In genomic region chr11:75858613-75859012, GRCh38 we compare ENCODE assay signal across 15 cellular contexts. TPM values are rescaled to one million over a fixed set of nuclear protein-coding genes. Genes with fewer than 3 reads are reported as not detected.
DNase-seq lines count a peak whose midpoint lies in the region; ATAC-seq and TF ChIP-seq lines count a peak whose summit lies in the region.
"Had no signal": no experiment of that assay in that cellular context is flagged by ENCODE, and none has a peak within 500 bp of the region (broad histone marks: within the 10 kb centered on the region; RNA-seq: fewer than 3 reads in every experiment).

No MANE protein-coding gene starts in this region.

- WGBS in ovary, 3 donors: 23 to 26% (median 24%) methylated on average over 3 of the region's 3 CpGs

- CTCF ChIA-PET in PC-9 (lab: Charles Lee): no interaction called here
- CTCF ChIA-PET in activated CD8-positive, alpha-beta T cell treated with anti-CD3 and anti-CD28 coated beads for 36 hours (lab: Charles Lee): no interaction called here

- no peak overlapping the region for H3K27ac ChIP-seq in PC-9
- no peak overlapping the region for H3K27ac ChIP-seq in ovary
- H3K27ac ChIP-seq: suprapubic skin had no signal

- POLR2A ChIA-PET in PC-9 (lab: Charles Lee; ENCODE audit: unreplicated experiment): interaction anchor here (0.6 kb wide), 1 partner anchor 285 kb away, joined by 5 read pairs; no protein-coding TSS in a partner anchor
- POLR2A ChIA-PET in activated CD8-positive, alpha-beta T cell treated with anti-CD3 and anti-CD28 coated beads for 36 hours (lab: Charles Lee): no interaction called here

- intact Hi-C loops in PC-9 (cut with micrococcal nuclease; ENCODE audit: unreplicated experiment): no loop called here
- intact Hi-C loops in ovary (cut with DNase I): no loop called here
- intact Hi-C loops in activated CD8-positive, alpha-beta T cell treated with anti-CD3 and anti-CD28 coated beads for 36 hours (cut with micrococcal nuclease): no loop called here
- intact Hi-C loops in activated T-helper 1 cell treated with anti-CD3 and anti-CD28 coated beads, Interleukin-12 subunit alpha, Interleukin-12 subunit beta, Interleukin-2, Interleukin-4 antibody, amounts not matched to agents 30 ng/mL and 10 ng/mL and 1 ng/mL, durations not matched to agents 14 hours and 24 hours and 36 hours (cut with micrococcal nuclease): loop anchor here (1.0 kb wide), 1 partner anchor 43 kb away; the partner anchor contains the start of gene UVRAG

- no peaks in the 10 kb centered on the region for H3K9me2 ChIP-seq in PC-9 (ENCODE audit: insufficient read depth)

- H3K9me3 ChIP-seq in PC-9 (ENCODE audit: insufficient read depth, low read depth) (no peaks in the 10 kb centered on the region), ovary (no peaks in the 10 kb centered on the region)
- H3K9me3 ChIP-seq: Caco-2, suprapubic skin had no signal

- TF ChIP-seq CTCF in PC-9 (conservative IDR thresholded peaks at IDR 0.05): no peak
- TF ChIP-seq CTCF in fibroblast of mammary gland (conservative IDR thresholded peaks at IDR 0.05; ENCODE audit: control insufficient read depth, insufficient read depth, low read depth, low read length): no peak
- TF ChIP-seq CTCF in ovary (IDR thresholded peaks at IDR 0.05): no peak
- no peak for TF ChIP-seq CTCF in activated CD8-positive, alpha-beta T cell treated with anti-CD3 and anti-CD28 coated beads for 36 hours (IDR thresholded peaks at IDR 0.05)

- peak; percentile 15 for DNase-seq in GM04504 (ENCODE audit: low read depth)
- peak in 1 of 2 experiments; percentile 36 for DNase-seq in PC-9
- peak; percentile 50 for DNase-seq in fibroblast of mammary gland (ENCODE audit: low read depth)
- peak; percentile 37 for DNase-seq in renal cortical epithelial cell (ENCODE audit: low read depth)
- DNase-seq in ovary: no peak
- DNase-seq in activated CD8-positive, alpha-beta T cell treated with anti-CD3 and anti-CD28 coated beads for 36 hours: no peak
- DNase-seq in NCI-H2081 (lab: John Stamatoyannopoulos, UW): no peak
- DNase-seq in activated T-helper 1 cell treated with anti-CD3 and anti-CD28 coated beads, Interleukin-12 subunit alpha, Interleukin-12 subunit beta, Interleukin-2, Interleukin-4 antibody, amounts not matched to agents 30 ng/mL and 10 ng/mL and 1 ng/mL, durations not matched to agents 14 hours and 24 hours and 36 hours (ENCODE audit: low spot score): no peak
- DNase-seq: NCI-H1436 treated with DMSO at 0.1 percent for 48 hours, NCI-H82 had no signal

- peaks cover 12% of the 10 kb centered on the region for H3K36me3 Mint-ChIP-seq in activated CD8-positive, alpha-beta T cell treated with anti-CD3 and anti-CD28 coated beads for 36 hours (ENCODE audit: low read depth)
- peaks cover 17% of the 10 kb centered on the region for H3K36me3 Mint-ChIP-seq in activated T-helper 1 cell treated with anti-CD3 and anti-CD28 coated beads, Interleukin-12 subunit alpha, Interleukin-12 subunit beta, Interleukin-2, Interleukin-4 antibody, amounts not matched to agents 30 ng/mL and 10 ng/mL and 1 ng/mL, durations not matched to agents 14 hours and 24 hours and 36 hours (ENCODE audit: low read depth)

- H3K4me1 Mint-ChIP-seq in activated CD8-positive, alpha-beta T cell treated with anti-CD3 and anti-CD28 coated beads for 36 hours (ENCODE audit: low read depth): peaks cover 10% of the 10 kb centered on the region
- H3K4me1 Mint-ChIP-seq in activated T-helper 1 cell treated with anti-CD3 and anti-CD28 coated beads, Interleukin-12 subunit alpha, Interleukin-12 subunit beta, Interleukin-2, Interleukin-4 antibody, amounts not matched to agents 30 ng/mL and 10 ng/mL and 1 ng/mL, durations not matched to agents 14 hours and 24 hours and 36 hours (ENCODE audit: low read depth): peaks cover 9% of the 10 kb centered on the region
- H3K4me1 Mint-ChIP-seq: brain, WTC11 had no signal

- TF ChIP-seq POLR2A in ovary (IDR thresholded peaks at IDR 0.05): no peak

- no peaks in the 10 kb centered on the region for H3K27me3 Mint-ChIP-seq in activated CD8-positive, alpha-beta T cell treated with anti-CD3 and anti-CD28 coated beads for 36 hours
- no peaks in the 10 kb centered on the region for H3K27me3 Mint-ChIP-seq in activated T-helper 1 cell treated with anti-CD3 and anti-CD28 coated beads, Interleukin-12 subunit alpha, Interleukin-12 subunit beta, Interleukin-2, Interleukin-4 antibody, amounts not matched to agents 30 ng/mL and 10 ng/mL and 1 ng/mL, durations not matched to agents 14 hours and 24 hours and 36 hours (ENCODE audit: insufficient read depth)
- H3K27me3 Mint-ChIP-seq: brain had no signal

- no peak for TF ChIP-seq EP300 in ovary (IDR thresholded peaks at IDR 0.05)

- H3K4me3 Mint-ChIP-seq in activated CD8-positive, alpha-beta T cell treated with anti-CD3 and anti-CD28 coated beads for 36 hours: no peak overlapping the region
- H3K4me3 Mint-ChIP-seq in activated T-helper 1 cell treated with anti-CD3 and anti-CD28 coated beads, Interleukin-12 subunit alpha, Interleukin-12 subunit beta, Interleukin-2, Interleukin-4 antibody, amounts not matched to agents 30 ng/mL and 10 ng/mL and 1 ng/mL, durations not matched to agents 14 hours and 24 hours and 36 hours: no peak overlapping the region
- H3K4me3 Mint-ChIP-seq: brain, WTC11 had no signal

- peaks cover 4% of the 10 kb centered on the region; the same call in 1 of the 2 replicates for H4K20me1 ChIP-seq in PC-9 (ENCODE audit: insufficient read depth)

- H3K79me2 ChIP-seq in PC-9 (ENCODE audit: low read depth): peaks cover 3% of the 10 kb centered on the region; the same call in 1 of the 2 replicates

- H3K27me3 ChIP-seq in PC-9 (ENCODE audit: insufficient read depth, low read depth) (no peaks in the 10 kb centered on the region), ovary (no peaks in the 10 kb centered on the region)
- H3K27me3 ChIP-seq: suprapubic skin had no signal

- no peak overlapping the region for H3K4me3 ChIP-seq in PC-9
- H3K4me3 ChIP-seq in fibroblast of mammary gland (ENCODE audit: control insufficient read depth, low read depth, low read length): no peak overlapping the region
- no peak overlapping the region for H3K4me3 ChIP-seq in ovary
- H3K4me3 ChIP-seq: skin epidermis, suprapubic skin had no signal

- no peaks in the 10 kb centered on the region for H3K9me3 Mint-ChIP-seq in activated CD8-positive, alpha-beta T cell treated with anti-CD3 and anti-CD28 coated beads for 36 hours
- no peaks in the 10 kb centered on the region for H3K9me3 Mint-ChIP-seq in activated T-helper 1 cell treated with anti-CD3 and anti-CD28 coated beads, Interleukin-12 subunit alpha, Interleukin-12 subunit beta, Interleukin-2, Interleukin-4 antibody, amounts not matched to agents 30 ng/mL and 10 ng/mL and 1 ng/mL, durations not matched to agents 14 hours and 24 hours and 36 hours

- peak overlapping the region; percentile 4; the same call in 1 of the 2 replicates for H3K4me2 ChIP-seq in PC-9

- no TSS peak for BruUV-seq in PC-9 (replicated peaks; lab: Mats Ljungman, UMichigan)

- peaks cover 26% of the 10 kb centered on the region for H3K4me1 ChIP-seq in PC-9 (replicated peaks; ENCODE audit: insufficient read depth)
- no peaks in the 10 kb centered on the region for H3K4me1 ChIP-seq in ovary (ENCODE audit: insufficient read depth)

- no peak overlapping the region for H2AFZ ChIP-seq in PC-9

- peaks cover 9% of the 10 kb centered on the region for H3F3A ChIP-seq in PC-9 (ENCODE audit: insufficient read depth, low read depth)

- H3K36me3 ChIP-seq in PC-9 (ENCODE audit: low read depth): no peaks in the 10 kb centered on the region; the same call in 1 of the 2 replicates
- H3K36me3 ChIP-seq in ovary: no peaks in the 10 kb centered on the region
- H3K36me3 ChIP-seq: suprapubic skin had no signal

- no peak overlapping the region for H3K27ac Mint-ChIP-seq in activated CD8-positive, alpha-beta T cell treated with anti-CD3 and anti-CD28 coated beads for 36 hours
- H3K27ac Mint-ChIP-seq in activated T-helper 1 cell treated with anti-CD3 and anti-CD28 coated beads, Interleukin-12 subunit alpha, Interleukin-12 subunit beta, Interleukin-2, Interleukin-4 antibody, amounts not matched to agents 30 ng/mL and 10 ng/mL and 1 ng/mL, durations not matched to agents 14 hours and 24 hours and 36 hours: no peak overlapping the region
- H3K27ac Mint-ChIP-seq: brain, WTC11 had no signal

- no peak for ATAC-seq in activated CD8-positive, alpha-beta T cell treated with anti-CD3 and anti-CD28 coated beads for 36 hours
- ATAC-seq: WTC11 had no signal

RNA-seq across cellular contexts. Expression of gene UVRAG, which starts 43.6 kb away (rescaled TPM):
- total RNA-seq in PC-9 (2021) (18.6 and 20.4 TPM in 2 replicates), renal cortical epithelial cell (12.9 and 17.7 TPM in 2 replicates), ovary (10 to 100 TPM; 17.3 to 26.7 (median 22.4) TPM)
- polyA plus RNA-seq in ovary: 10 to 100 TPM; 10.1 to 16.5 TPM
- total RNA-seq in activated CD8-positive, alpha-beta T cell treated with anti-CD3 and anti-CD28 coated beads for 36 hours: 10 to 100 TPM; 14.4 to 15.7 TPM
- 18.6 and 19.5 TPM in 2 replicates for total RNA-seq in activated T-helper 1 cell treated with anti-CD3 and anti-CD28 coated beads, Interleukin-12 subunit alpha, Interleukin-12 subunit beta, Interleukin-2, Interleukin-4 antibody, amounts not matched to agents 30 ng/mL and 10 ng/mL and 1 ng/mL, durations not matched to agents 14 hours and 24 hours and 36 hours

Comparison
In these comparisons a context has a peak if more than half of its experiments do, and no peak if none do; other contexts are left out.
1. DNase-seq: peak in GM04504 (single experiment), fibroblast of mammary gland (single experiment) and renal cortical epithelial cell (single experiment); none in ovary (0 of 5), activated CD8-positive, alpha-beta T cell treated with anti-CD3 and anti-CD28 coated beads for 36 hours (single experiment), NCI-H2081 (0 of 2) and activated T-helper 1 cell treated with anti-CD3 and anti-CD28 coated beads, Interleukin-12 subunit alpha, Interleukin-12 subunit beta, Interleukin-2, Interleukin-4 antibody, amounts not matched to agents 30 ng/mL and 10 ng/mL and 1 ng/mL, durations not matched to agents 14 hours and 24 hours and 36 hours (single experiment).